17 cellular contexts compared by ENCODE assay signal in genomic region chr22:22789922-22790845, GRCh38.
DNase-seq lines count a peak whose midpoint lies in the region; ATAC-seq, FAIRE-seq and TF ChIP-seq lines count a peak whose summit lies in the region.
"Had no signal": no experiment of that assay in that cellular context is flagged by ENCODE, and none has a peak within 500 bp of the region (broad histone marks: within the 10 kb centered on the region; RNA-seq: fewer than 3 reads in every experiment).

No MANE protein-coding gene starts in this region.

- H3K36me3 Mint-ChIP-seq in CD4-positive, CD25-positive, alpha-beta regulatory T cell, result no peaks in the 10 kb centered on the region
- H3K36me3 Mint-ChIP-seq in CD8-positive, alpha-beta T cell, result no peaks in the 10 kb centered on the region
- H3K36me3 Mint-ChIP-seq in natural killer cell treated with Interleukin-12 subunit alpha and Interleukin-12 subunit beta and Interleukin-15 and Interleukin-18, amount 100 ng/mL, for 72 hours, result no peaks in the 10 kb centered on the region

- H3K4me3 ChIP-seq in CD4-positive, CD25-positive, alpha-beta regulatory T cell (ENCODE audit: low read depth, low read length), result no peak overlapping the region
- H3K4me3 ChIP-seq in CD8-positive, alpha-beta T cell (ENCODE audit: low read depth, low read length), result no peak overlapping the region
- no peak overlapping the region for H3K4me3 ChIP-seq in bronchial epithelial cell (ENCODE audit: low read depth, low read length)
- H3K4me3 ChIP-seq: GM23248 had no signal

- CTCF ChIA-PET in CD8-positive, alpha-beta T cell (lab: Charles Lee), result interaction anchor here (0.7 to 11.3 kb wide), 19 partner anchors 9 to 167 kb away, joined by 3 to 173 read pairs (median 19); partner anchors contain the start of gene IGLL5

- H3K27ac ChIP-seq in CD4-positive, CD25-positive, alpha-beta regulatory T cell (ENCODE audit: insufficient read depth, low read length, poor library complexity, severe bottlenecking), result peak overlapping the region; percentile 43
- H3K27ac ChIP-seq in CD8-positive, alpha-beta T cell (ENCODE audit: low read depth, low read length), result no peak overlapping the region
- H3K27ac ChIP-seq: GM23248 had no signal

- no peak for ATAC-seq in CD4-positive, CD25-positive, alpha-beta regulatory T cell (ENCODE audit: low read depth in 2 of 2)
- ATAC-seq in CD8-positive, alpha-beta T cell, result peak; percentile 8
- no peak for ATAC-seq in natural killer cell treated with Interleukin-12 subunit alpha and Interleukin-12 subunit beta and Interleukin-15 and Interleukin-18, amount 100 ng/mL, for 72 hours
- ATAC-seq: HCT116, Panc1 had no signal

- intact Hi-C loops in CD8-positive, alpha-beta T cell (cut with DNase I, micrococcal nuclease), result loop anchor here (2.0 to 5.0 kb wide), 4 partner anchors 17 to 153 kb away; no protein-coding TSS in a partner anchor

- H3K27ac Mint-ChIP-seq in CD4-positive, CD25-positive, alpha-beta regulatory T cell, result peak overlapping the region; percentile 80 to 87 (median 81)
- peak overlapping the region; percentile 81 for H3K27ac Mint-ChIP-seq in CD8-positive, alpha-beta T cell
- peak overlapping the region; percentile 44 to 65 for H3K27ac Mint-ChIP-seq in natural killer cell treated with Interleukin-12 subunit alpha and Interleukin-12 subunit beta and Interleukin-15 and Interleukin-18, amount 100 ng/mL, for 72 hours

- DNase-seq in CD4-positive, CD25-positive, alpha-beta regulatory T cell, result no peak
- DNase-seq in CD8-positive, alpha-beta T cell, result no peak
- DNase-seq in bronchial epithelial cell (ENCODE audit: low read depth) (no peak), dedifferentiated amniotic fluid mesenchymal stem cell (ENCODE audit: extremely low spot score) (no peak), medulla oblongata (ENCODE audit: extremely low spot score) (no peak), T-helper 9 cell (no peak)
- DNase-seq in natural killer cell treated with Interleukin-12 subunit alpha and Interleukin-12 subunit beta and Interleukin-15 and Interleukin-18, amount 100 ng/mL, for 72 hours (ENCODE audit: low spot score), result no peak
- DNase-seq: DMS53, GM23248, IMR-90, NCI-H1930, NCI-H2171 treated with DMSO at 0.1 percent for 48 hours, NCI-H510A, Right ventricle myocardium superior had no signal

- no peaks in the 10 kb centered on the region for H3K27me3 Mint-ChIP-seq in CD4-positive, CD25-positive, alpha-beta regulatory T cell
- H3K27me3 Mint-ChIP-seq in CD8-positive, alpha-beta T cell (ENCODE audit: low read depth), result no peaks in the 10 kb centered on the region
- no peaks in the 10 kb centered on the region for H3K27me3 Mint-ChIP-seq in natural killer cell treated with Interleukin-12 subunit alpha and Interleukin-12 subunit beta and Interleukin-15 and Interleukin-18, amount 100 ng/mL, for 72 hours

- H3K27me3 ChIP-seq in CD4-positive, CD25-positive, alpha-beta regulatory T cell (ENCODE audit: control insufficient read depth, insufficient read depth, low read length), result no peaks in the 10 kb centered on the region
- H3K27me3 ChIP-seq in CD8-positive, alpha-beta T cell (ENCODE audit: insufficient read depth, low read length), result no peaks in the 10 kb centered on the region
- H3K27me3 ChIP-seq in bronchial epithelial cell (ENCODE audit: control insufficient read depth, insufficient read depth, low read length), result no peaks in the 10 kb centered on the region

- peak; percentile 28 for FAIRE-seq in bronchial epithelial cell (lab: Jason Lieb, UNC)
- FAIRE-seq: GM12891 had no signal

- peaks cover 56% of the 10 kb centered on the region for H3K4me1 ChIP-seq in CD4-positive, CD25-positive, alpha-beta regulatory T cell (ENCODE audit: control insufficient read depth, insufficient read depth, low read length, poor library complexity, severe bottlenecking)
- peaks cover 38% of the 10 kb centered on the region for H3K4me1 ChIP-seq in CD8-positive, alpha-beta T cell (ENCODE audit: insufficient read depth, low read length)

- H3K9me3 ChIP-seq in CD4-positive, CD25-positive, alpha-beta regulatory T cell (ENCODE audit: control insufficient read depth in 2 of 2, low read length in 2 of 2), result no peaks in the 10 kb centered on the region
- H3K9me3 ChIP-seq in CD8-positive, alpha-beta T cell (ENCODE audit: low read length), result no peaks in the 10 kb centered on the region

- POLR2A ChIA-PET in CD8-positive, alpha-beta T cell (lab: Charles Lee), result interaction anchor here (0.8 to 3.0 kb wide), 3 partner anchors 30 to 72 kb away, joined by 3 to 26 read pairs (median 4); no protein-coding TSS in a partner anchor

- no peaks in the 10 kb centered on the region for H3K36me3 ChIP-seq in CD4-positive, CD25-positive, alpha-beta regulatory T cell (ENCODE audit: control insufficient read depth, insufficient read depth, low read length)
- no peaks in the 10 kb centered on the region for H3K36me3 ChIP-seq in CD8-positive, alpha-beta T cell (ENCODE audit: insufficient read depth, low read length)
- no peaks in the 10 kb centered on the region for H3K36me3 ChIP-seq in bronchial epithelial cell (ENCODE audit: control insufficient read depth, insufficient read depth, low read length)

- peaks cover 7 to 67% (median 20%) of the 10 kb centered on the region in 4 donors for H3K4me1 Mint-ChIP-seq in CD4-positive, CD25-positive, alpha-beta regulatory T cell
- peaks cover 55% of the 10 kb centered on the region for H3K4me1 Mint-ChIP-seq in CD8-positive, alpha-beta T cell (ENCODE audit: low read depth)
- H3K4me1 Mint-ChIP-seq in natural killer cell treated with Interleukin-12 subunit alpha and Interleukin-12 subunit beta and Interleukin-15 and Interleukin-18, amount 100 ng/mL, for 72 hours (ENCODE audit: low read depth in 2 of 2), result peaks cover 46 to 60% of the 10 kb centered on the region in 2 donors

- H3K9me3 Mint-ChIP-seq in CD4-positive, CD25-positive, alpha-beta regulatory T cell, result peaks cover 0 to 2% (median 0%) of the 10 kb centered on the region in 7 donors
- H3K9me3 Mint-ChIP-seq in CD8-positive, alpha-beta T cell, result no peaks in the 10 kb centered on the region
- no peaks in the 10 kb centered on the region for H3K9me3 Mint-ChIP-seq in natural killer cell treated with Interleukin-12 subunit alpha and Interleukin-12 subunit beta and Interleukin-15 and Interleukin-18, amount 100 ng/mL, for 72 hours

- peak overlapping the region; percentile 33 to 80 (median 53) for H3K4me3 Mint-ChIP-seq in CD4-positive, CD25-positive, alpha-beta regulatory T cell
- peak overlapping the region; percentile 39 for H3K4me3 Mint-ChIP-seq in CD8-positive, alpha-beta T cell
- peak overlapping the region; percentile 42 for H3K4me3 Mint-ChIP-seq in natural killer cell treated with Interleukin-12 subunit alpha and Interleukin-12 subunit beta and Interleukin-15 and Interleukin-18, amount 100 ng/mL, for 72 hours

- no peak for TF ChIP-seq CTCF in CD8-positive, alpha-beta T cell (IDR thresholded peaks at IDR 0.05)
- TF ChIP-seq CTCF in bronchial epithelial cell (IDR thresholded peaks at IDR 0.05; ENCODE audit: insufficient read depth, low read length, severe bottlenecking), result no peak
